Comparison of ENCODE assay signal across 8 cellular contexts in the genomic region with DNA sequence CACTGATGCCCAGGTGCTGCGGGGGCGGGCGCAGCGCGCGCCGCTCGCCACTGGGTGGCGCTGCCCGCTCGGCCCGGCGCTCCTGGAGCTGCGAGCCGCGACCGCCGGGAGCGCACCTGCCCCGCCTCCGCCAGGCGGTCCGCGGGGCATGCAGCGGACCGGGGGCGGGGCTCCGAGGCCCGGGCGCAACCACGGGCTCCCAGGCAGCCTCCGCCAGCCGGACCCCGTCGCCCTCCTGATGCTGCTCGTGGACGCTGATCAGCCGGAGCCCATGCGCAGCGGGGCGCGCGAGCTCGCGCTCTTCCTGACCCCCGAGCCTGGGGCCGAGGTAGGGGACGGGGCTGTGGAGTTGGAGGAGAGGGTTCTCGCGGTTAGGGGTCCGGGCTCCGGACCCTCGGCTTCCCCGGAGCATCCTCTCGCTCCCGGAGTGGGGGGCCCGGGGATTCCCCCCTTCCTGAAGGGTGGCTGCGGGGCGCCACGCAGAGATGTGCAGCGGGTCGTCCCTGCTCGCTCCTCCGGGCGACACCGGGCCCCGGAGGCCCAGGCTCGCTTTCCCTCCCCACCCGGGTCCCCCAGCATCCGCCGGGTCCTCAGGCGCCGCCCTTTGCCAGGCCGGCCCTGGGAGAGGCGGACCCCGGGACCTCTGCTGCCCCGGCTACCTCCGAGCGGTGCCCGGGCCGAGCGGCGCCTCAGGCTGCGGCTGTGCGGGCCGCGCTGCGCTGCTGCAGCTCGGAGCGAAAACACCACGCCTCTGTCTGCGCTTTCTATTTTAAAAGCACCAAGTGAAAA. TPM values are rescaled to one million over a fixed set of nuclear protein-coding genes. Genes with fewer than 3 reads are reported as not detected.
DNase-seq lines count a peak whose midpoint lies in the region; ATAC-seq and TF ChIP-seq lines count a peak whose summit lies in the region.

A gene with protein sequence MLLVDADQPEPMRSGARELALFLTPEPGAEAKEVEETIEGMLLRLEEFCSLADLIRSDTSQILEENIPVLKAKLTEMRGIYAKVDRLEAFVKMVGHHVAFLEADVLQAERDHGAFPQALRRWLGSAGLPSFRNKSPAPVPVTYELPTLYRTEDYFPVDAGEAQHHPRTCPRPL (plus strand): TSS at position 216 of the 789 bp plus-strand sequence. CDS start 23 bp downstream, at position 239.

- peak; percentile 70 for TF ChIP-seq CTCF in CD8-positive, alpha-beta T cell (IDR thresholded peaks at IDR 0.05)
- TF ChIP-seq CTCF in OCI-LY7 (conservative IDR thresholded peaks at IDR 0.05; ENCODE audit: low read length): peak; percentile 21; the same call in 1 of the 2 replicates
- peak; percentile 88 to 98 (median 98) for TF ChIP-seq CTCF in esophagus muscularis mucosa (IDR thresholded peaks at IDR 0.05)

- H3K27ac Mint-ChIP-seq in CD8-positive, alpha-beta T cell: peak within 1 kb of the TSS; percentile 95
- peak within 1 kb of the TSS; percentile 70 to 92 (median 86) for H3K27ac Mint-ChIP-seq in naive thymus-derived CD4-positive, alpha-beta T cell
- H3K27ac Mint-ChIP-seq in stimulated activated memory B cell treated with anti-CD40 and anti-IgM and Interleukin-4, amounts not matched to agents 10 μg/mL and 1 μg/mL and 100 μg/mL, for 72 hours: peak within 1 kb of the TSS; percentile 86

- TF ChIP-seq POLR2A in esophagus muscularis mucosa (IDR thresholded peaks at IDR 0.05; ENCODE audit: low read depth): no peak

- no peaks in the 10 kb centered on the region for H3K27me3 Mint-ChIP-seq in CD8-positive, alpha-beta T cell (ENCODE audit: low read depth)
- no peaks in the 10 kb centered on the region for H3K27me3 Mint-ChIP-seq in naive thymus-derived CD4-positive, alpha-beta T cell
- H3K27me3 Mint-ChIP-seq in stimulated activated memory B cell treated with anti-CD40 and anti-IgM and Interleukin-4, amounts not matched to agents 10 μg/mL and 1 μg/mL and 100 μg/mL, for 72 hours: no peaks in the 10 kb centered on the region

- DNase-seq in CD8-positive, alpha-beta T cell: peak; percentile 70 to 92 (median 80)
- DNase-seq in OCI-LY7 (ENCODE audit: low spot score): peak; percentile 93
- peak; percentile 92 for DNase-seq in activated T-cell treated with anti-CD3 and anti-CD28 coated beads, Interleukin-2, amount 50 U/mL, for 1 hour
- no peak for DNase-seq in esophagus muscularis mucosa (ENCODE audit: extremely low spot score)
- DNase-seq in naive thymus-derived CD4-positive, alpha-beta T cell: peak; percentile 74 to 94 (median 89)

- H3K9me3 ChIP-seq in CD8-positive, alpha-beta T cell (ENCODE audit: low read length): no peaks in the 10 kb centered on the region
- H3K9me3 ChIP-seq in OCI-LY7 (ENCODE audit: low read length): no peaks in the 10 kb centered on the region
- no peaks in the 10 kb centered on the region for H3K9me3 ChIP-seq in esophagus muscularis mucosa
- H3K9me3 ChIP-seq in naive thymus-derived CD4-positive, alpha-beta T cell (ENCODE audit: control insufficient read depth in 2 of 3, low read length in 3 of 3): no peaks in the 10 kb centered on the region

- H3K36me3 ChIP-seq in CD8-positive, alpha-beta T cell (ENCODE audit: insufficient read depth, low read length): no peaks in the 10 kb centered on the region
- peaks cover 16% of the 10 kb centered on the region for H3K36me3 ChIP-seq in OCI-LY7 (ENCODE audit: insufficient read depth, low read length)
- H3K36me3 ChIP-seq in esophagus muscularis mucosa: no peaks in the 10 kb centered on the region
- H3K36me3 ChIP-seq in naive thymus-derived CD4-positive, alpha-beta T cell (ENCODE audit: control insufficient read depth in 2 of 3, insufficient read depth in 3 of 3, low read length in 3 of 3): peaks cover 0 to 4% (median 0%) of the 10 kb centered on the region in 3 experiments

- no TSS peak for BruUV-seq in OCI-LY7 (replicated peaks; lab: Mats Ljungman, UMichigan)

- peak within 1 kb of the TSS; percentile 98 for H3K4me3 ChIP-seq in CD8-positive, alpha-beta T cell (ENCODE audit: low read depth, low read length)
- H3K4me3 ChIP-seq in OCI-LY7 (ENCODE audit: low read depth, low read length, poor library complexity, severe bottlenecking) (peak within 1 kb of the TSS; percentile 75), esophagus muscularis mucosa (peak within 1 kb of the TSS; percentile 82 to 95 (median 91))
- H3K4me3 ChIP-seq in naive thymus-derived CD4-positive, alpha-beta T cell (ENCODE audit: low read length): peak within 1 kb of the TSS; percentile 94

- peaks cover 18% of the 10 kb centered on the region for H3K36me3 Mint-ChIP-seq in CD8-positive, alpha-beta T cell
- H3K36me3 Mint-ChIP-seq in naive thymus-derived CD4-positive, alpha-beta T cell: peaks cover 0 to 6% (median 0%) of the 10 kb centered on the region in 5 donors
- peaks cover 8% of the 10 kb centered on the region for H3K36me3 Mint-ChIP-seq in stimulated activated memory B cell treated with anti-CD40 and anti-IgM and Interleukin-4, amounts not matched to agents 10 μg/mL and 1 μg/mL and 100 μg/mL, for 72 hours

- H3K4me2 ChIP-seq in OCI-LY7 (ENCODE audit: low read length): peak within 1 kb of the TSS; percentile 78

- CTCF ChIA-PET in CD8-positive, alpha-beta T cell (lab: Charles Lee): interaction anchor here (0.6 to 7.9 kb wide), 55 partner anchors 9 to 511 kb away, joined by 3 to 119 read pairs (median 5); a partner anchor contains a TSS
- CTCF ChIA-PET in OCI-LY7 (lab: Charles Lee; ENCODE audit: unreplicated experiment): interaction anchor here (0.5 to 1.8 kb wide), 7 partner anchors 9 to 806 kb away, joined by 3 to 8 read pairs (median 3); no protein-coding TSS in a partner anchor
- CTCF ChIA-PET in naive thymus-derived CD4-positive, alpha-beta T cell (lab: Charles Lee): interaction anchor here (0.6 to 9.0 kb wide), 23 partner anchors 9 to 511 kb away, joined by 3 to 147 read pairs (median 4); a partner anchor contains a TSS

- peaks cover 34% of the 10 kb centered on the region for H3K4me1 Mint-ChIP-seq in CD8-positive, alpha-beta T cell (ENCODE audit: low read depth)
- peaks cover 8 to 44% (median 28%) of the 10 kb centered on the region in 7 donors for H3K4me1 Mint-ChIP-seq in naive thymus-derived CD4-positive, alpha-beta T cell
- peaks cover 36% of the 10 kb centered on the region for H3K4me1 Mint-ChIP-seq in stimulated activated memory B cell treated with anti-CD40 and anti-IgM and Interleukin-4, amounts not matched to agents 10 μg/mL and 1 μg/mL and 100 μg/mL, for 72 hours

- H3K9me3 Mint-ChIP-seq in CD8-positive, alpha-beta T cell: no peaks in the 10 kb centered on the region
- H3K9me3 Mint-ChIP-seq in naive thymus-derived CD4-positive, alpha-beta T cell: no peaks in the 10 kb centered on the region
- H3K9me3 Mint-ChIP-seq in stimulated activated memory B cell treated with anti-CD40 and anti-IgM and Interleukin-4, amounts not matched to agents 10 μg/mL and 1 μg/mL and 100 μg/mL, for 72 hours: no peaks in the 10 kb centered on the region

- peak within 1 kb of the TSS; percentile 92 for H3K4me3 Mint-ChIP-seq in CD8-positive, alpha-beta T cell
- H3K4me3 Mint-ChIP-seq in naive thymus-derived CD4-positive, alpha-beta T cell: peak within 1 kb of the TSS; percentile 84 to 95 (median 90)
- peak within 1 kb of the TSS; percentile 87 for H3K4me3 Mint-ChIP-seq in stimulated activated memory B cell treated with anti-CD40 and anti-IgM and Interleukin-4, amounts not matched to agents 10 μg/mL and 1 μg/mL and 100 μg/mL, for 72 hours

- H3K9me2 ChIP-seq in OCI-LY7 (ENCODE audit: insufficient read depth, low read length): no peaks in the 10 kb centered on the region

- 0% methylated on average over 29 of the region's 92 CpGs for WGBS in esophagus muscularis mucosa

- TF ChIP-seq EP300 in esophagus muscularis mucosa (IDR thresholded peaks at IDR 0.05): no peak

- H3K27me3 ChIP-seq in CD8-positive, alpha-beta T cell (ENCODE audit: insufficient read depth, low read length): no peaks in the 10 kb centered on the region
- no peaks in the 10 kb centered on the region for H3K27me3 ChIP-seq in esophagus muscularis mucosa
- no peaks in the 10 kb centered on the region for H3K27me3 ChIP-seq in naive thymus-derived CD4-positive, alpha-beta T cell (ENCODE audit: control insufficient read depth in 2 of 2, insufficient read depth in 2 of 2, low read length in 2 of 2)

- peak within 1 kb of the TSS; percentile 79 for H3K27ac ChIP-seq in CD8-positive, alpha-beta T cell (ENCODE audit: low read depth, low read length)
- H3K27ac ChIP-seq in OCI-LY7 (ENCODE audit: low read depth, low read length, poor library complexity, severe bottlenecking) (peak within 1 kb of the TSS; percentile 93), esophagus muscularis mucosa (replicated peaks in 1 of 4) (peak within 1 kb of the TSS; percentile 75 to 81 (median 78))
- H3K27ac ChIP-seq in naive thymus-derived CD4-positive, alpha-beta T cell (ENCODE audit: low read depth, low read length): peak within 1 kb of the TSS; percentile 91

- intact Hi-C loops in CD8-positive, alpha-beta T cell (cut with DNase I, micrococcal nuclease): loop anchor here (1.0 to 10.0 kb wide), 10 partner anchors 20 to 288 kb away; a partner anchor contains a TSS
- intact Hi-C loops in OCI-LY7 (cut with micrococcal nuclease; ENCODE audit: unreplicated experiment): loop anchor here (1.0 to 5.0 kb wide), 5 partner anchors 23 to 512 kb away; no protein-coding TSS in a partner anchor
- intact Hi-C loops in esophagus muscularis mucosa (cut with DNase I): loop anchor here (2.0 to 5.0 kb wide), 2 partner anchors 42 to 136 kb away; a partner anchor contains a TSS
- intact Hi-C loops in naive thymus-derived CD4-positive, alpha-beta T cell (cut with micrococcal nuclease): loop anchor here (1.0 to 10.0 kb wide), 13 partner anchors 9 to 603 kb away; a partner anchor contains a TSS

- ATAC-seq in CD8-positive, alpha-beta T cell: peak; percentile 86
- ATAC-seq in GM19328 (IDR thresholded peaks at IDR 0.05; ENCODE audit: unreplicated experiment): peak; percentile 74
- ATAC-seq in HG03460 (IDR thresholded peaks at IDR 0.05; ENCODE audit: unreplicated experiment): peak; percentile 65
- peak; percentile 97 for ATAC-seq in naive thymus-derived CD4-positive, alpha-beta T cell
- ATAC-seq in stimulated activated memory B cell treated with anti-CD40 and anti-IgM and Interleukin-4, amounts not matched to agents 10 μg/mL and 1 μg/mL and 100 μg/mL, for 72 hours: peak; percentile 93

- POLR2A ChIA-PET in CD8-positive, alpha-beta T cell (lab: Charles Lee): interaction anchor here (0.6 to 4.6 kb wide), 21 partner anchors 8 to 1507 kb away, joined by 3 to 77 read pairs (median 3); a partner anchor contains a TSS
- POLR2A ChIA-PET in OCI-LY7 (lab: Charles Lee): interaction anchor here (0.5 to 11.7 kb wide), 7 partner anchors 22 to 879 kb away, joined by 3 to 230 read pairs (median 4); no protein-coding TSS in a partner anchor
- POLR2A ChIA-PET in naive thymus-derived CD4-positive, alpha-beta T cell (lab: Charles Lee): interaction anchor here (0.6 to 3.4 kb wide), 20 partner anchors 9 to 186 kb away, joined by 3 to 79 read pairs (median 5); a partner anchor contains a TSS

- peaks cover 41% of the 10 kb centered on the region for H3K79me2 ChIP-seq in OCI-LY7 (ENCODE audit: insufficient read depth, low read depth, low read length)

- peaks cover 29% of the 10 kb centered on the region for H3K4me1 ChIP-seq in CD8-positive, alpha-beta T cell (ENCODE audit: insufficient read depth, low read length)
- peaks cover 67% of the 10 kb centered on the region for H3K4me1 ChIP-seq in OCI-LY7 (ENCODE audit: insufficient read depth, low read length, poor library complexity, severe bottlenecking)
- peaks cover 29 to 38% (median 35%) of the 10 kb centered on the region in 4 donors for H3K4me1 ChIP-seq in esophagus muscularis mucosa
- H3K4me1 ChIP-seq in naive thymus-derived CD4-positive, alpha-beta T cell (ENCODE audit: control insufficient read depth in 2 of 2, insufficient read depth in 2 of 2, low read length in 2 of 2): peaks cover 11 to 17% of the 10 kb centered on the region in 2 donors

- H2AFZ ChIP-seq in OCI-LY7 (ENCODE audit: low read length): peak within 1 kb of the TSS; percentile 74

- no peaks in the 10 kb centered on the region for H4K20me1 ChIP-seq in OCI-LY7 (ENCODE audit: insufficient read depth, low read length)

RNA-seq across cellular contexts. Expression of the gene that starts here (rescaled TPM):
- 10 to 100 TPM; 29.4 to 32.3 TPM for total RNA-seq in CD8-positive, alpha-beta T cell
- 128 and 181 TPM in 2 replicates for total RNA-seq in OCI-LY7 (2014; rRNA removed; shearing (Covaris generic))
- total RNA-seq in OCI-LY7 (2022): 166 and 173 TPM in 2 replicates
- 1 to 10 TPM; 3.1 to 5.4 (median 4.5) TPM for total RNA-seq in esophagus muscularis mucosa
- 10 to 100 TPM in 4 of 5 experiments, 1 to 10 TPM in 1; 5.5 to 54.0 (median 45.0) TPM for total RNA-seq in naive thymus-derived CD4-positive, alpha-beta T cell
- polyA plus RNA-seq in naive thymus-derived CD4-positive, alpha-beta T cell: 10 to 100 TPM; 23.3 to 24.1 TPM

Comparison
In these comparisons a context has a peak if more than half of its experiments do, and no peak if none do; other contexts are left out.
1. CTCF ChIP-seq: peak in every context shown above with its lines; median percentile 98 in esophagus muscularis mucosa; 70 in CD8-positive, alpha-beta T cell; 21 in OCI-LY7.